Comparison of ENCODE assay signal across 9 cellular contexts in genomic region chr16:3878610-3879009, GRCh38. TPM values are rescaled to one million over a fixed set of nuclear protein-coding genes. Genes with fewer than 3 reads are reported as not detected.
DNase-seq lines count a peak whose midpoint lies in the region; ATAC-seq and TF ChIP-seq lines count a peak whose summit lies in the region.
"Had no signal": no experiment of that assay in that cellular context is flagged by ENCODE, and none has a peak within 500 bp of the region (broad histone marks: within the 10 kb centered on the region; RNA-seq: fewer than 3 reads in every experiment).

No MANE protein-coding gene starts in this region.

- DNase-seq in activated CD4-positive, alpha-beta T cell treated with anti-CD3 and anti-CD28 coated beads for 36 hours = no peak
- no peak for DNase-seq in activated CD4-positive, alpha-beta T cell treated with anti-CD3 and anti-CD28 coated beads, Interleukin-2, amount 50 U/mL, for 1 hour
- DNase-seq in WERI-Rb-1 (no peak), pons (ENCODE audit: low spot score) (no peak), globus pallidus (ENCODE audit: low spot score) (no peak)
- DNase-seq in central memory CD4-positive, alpha-beta T cell = no peak
- DNase-seq: DMS 273 treated with DMSO at 0.1 percent for 48 hours had no signal

- H3K36me3 ChIP-seq in WERI-Rb-1 (peaks cover 34% of the 10 kb centered on the region), iPS-18a (ENCODE audit: control insufficient read depth, low read depth, low read length) (no peaks in the 10 kb centered on the region), stomach smooth muscle (ENCODE audit: control insufficient read depth in 2 of 2, insufficient read depth in 2 of 2, low read length in 2 of 2) (no peaks in the 10 kb centered on the region)

- POLR2A ChIA-PET in activated CD4-positive, alpha-beta T cell treated with anti-CD3 and anti-CD28 coated beads for 36 hours (lab: Charles Lee) = interaction anchor here (0.7 to 1.2 kb wide), 3 partner anchors 10 to 376 kb away, joined by 3 to 6 read pairs (median 5); no protein-coding TSS in a partner anchor

- peaks cover 4% of the 10 kb centered on the region for H3K27me3 Mint-ChIP-seq in activated CD4-positive, alpha-beta T cell treated with anti-CD3 and anti-CD28 coated beads for 36 hours

- H3K4me1 Mint-ChIP-seq in activated CD4-positive, alpha-beta T cell treated with anti-CD3 and anti-CD28 coated beads for 36 hours = peaks cover 58% of the 10 kb centered on the region

- H3K9me3 Mint-ChIP-seq in activated CD4-positive, alpha-beta T cell treated with anti-CD3 and anti-CD28 coated beads for 36 hours (ENCODE audit: low read depth) = no peaks in the 10 kb centered on the region

- H3K4me3 ChIP-seq in WERI-Rb-1 (ENCODE audit: low read depth, low read length) = peak overlapping the region; percentile 55
- H3K4me3 ChIP-seq in iPS-18a (ENCODE audit: low read length) = peak overlapping the region; percentile 91
- peak overlapping the region; percentile 89 to 93 for H3K4me3 ChIP-seq in stomach smooth muscle (ENCODE audit: low read length in 2 of 2)

- no peaks in the 10 kb centered on the region for H3K9me3 ChIP-seq in WERI-Rb-1 (ENCODE audit: severe bottlenecking)
- H3K9me3 ChIP-seq in iPS-18a (ENCODE audit: control insufficient read depth, low read depth, low read length) = no peaks in the 10 kb centered on the region
- H3K9me3 ChIP-seq in stomach smooth muscle (ENCODE audit: control insufficient read depth in 2 of 2, low read length in 2 of 2) = no peaks in the 10 kb centered on the region

- no peaks in the 10 kb centered on the region for H3K27me3 ChIP-seq in WERI-Rb-1 (ENCODE audit: insufficient read depth, low read depth, severe bottlenecking)
- H3K27me3 ChIP-seq in iPS-18a (ENCODE audit: control insufficient read depth, insufficient read depth, low read length) = peaks cover 8% of the 10 kb centered on the region
- H3K27me3 ChIP-seq in stomach smooth muscle (ENCODE audit: control insufficient read depth in 1 of 2, insufficient read depth in 2 of 2, low read length in 2 of 2) = no peaks in the 10 kb centered on the region

- no peak for ATAC-seq in activated CD4-positive, alpha-beta T cell treated with anti-CD3 and anti-CD28 coated beads for 36 hours

- H3K27ac Mint-ChIP-seq in activated CD4-positive, alpha-beta T cell treated with anti-CD3 and anti-CD28 coated beads for 36 hours = peak overlapping the region; percentile 61

- H3K4me1 ChIP-seq in iPS-18a (ENCODE audit: control insufficient read depth, low read depth, low read length) (peaks cover 18% of the 10 kb centered on the region), stomach smooth muscle (ENCODE audit: control insufficient read depth, insufficient read depth, low read length) (peaks cover 54% of the 10 kb centered on the region)

- no peak for TF ChIP-seq CTCF in WERI-Rb-1 (IDR thresholded peaks at IDR 0.05; ENCODE audit: low read depth, low read length)

- CTCF ChIA-PET in activated CD4-positive, alpha-beta T cell treated with anti-CD3 and anti-CD28 coated beads for 36 hours (lab: Charles Lee) = interaction anchor here (0.6 to 1.6 kb wide), 9 partner anchors 10 to 430 kb away, joined by 3 to 6 read pairs (median 3); no protein-coding TSS in a partner anchor

- H3K27ac ChIP-seq in WERI-Rb-1 (no peak overlapping the region), iPS-18a (ENCODE audit: low read length) (no peak overlapping the region), stomach smooth muscle (ENCODE audit: low read length) (no peak overlapping the region)

- H3K36me3 Mint-ChIP-seq in activated CD4-positive, alpha-beta T cell treated with anti-CD3 and anti-CD28 coated beads for 36 hours (ENCODE audit: low read depth) = peaks cover 18% of the 10 kb centered on the region

- intact Hi-C loops in activated CD4-positive, alpha-beta T cell treated with anti-CD3 and anti-CD28 coated beads for 36 hours (cut with DNase I, micrococcal nuclease) = loop anchor here in 1 of 2 experiments (2.0 to 10.0 kb wide), 3 partner anchors 91 to 188 kb away; partner anchors contain the start of gene TRAP1

- H3K9ac ChIP-seq in iPS-18a (ENCODE audit: low read length) (peak overlapping the region; percentile 3), stomach smooth muscle (ENCODE audit: low read length in 2 of 2) (peak overlapping the region; percentile 61 to 68)

- peak overlapping the region; percentile 79 for H3K4me3 Mint-ChIP-seq in activated CD4-positive, alpha-beta T cell treated with anti-CD3 and anti-CD28 coated beads for 36 hours

RNA-seq across cellular contexts. Expression of gene CREBBP, which starts 1.9 kb away (rescaled TPM):
- 10 to 100 TPM; 28.1 to 37.4 TPM for total RNA-seq in activated CD4-positive, alpha-beta T cell treated with anti-CD3 and anti-CD28 coated beads for 36 hours
